ENCODE assay signal across 8 cellular contexts in the genomic region with DNA sequence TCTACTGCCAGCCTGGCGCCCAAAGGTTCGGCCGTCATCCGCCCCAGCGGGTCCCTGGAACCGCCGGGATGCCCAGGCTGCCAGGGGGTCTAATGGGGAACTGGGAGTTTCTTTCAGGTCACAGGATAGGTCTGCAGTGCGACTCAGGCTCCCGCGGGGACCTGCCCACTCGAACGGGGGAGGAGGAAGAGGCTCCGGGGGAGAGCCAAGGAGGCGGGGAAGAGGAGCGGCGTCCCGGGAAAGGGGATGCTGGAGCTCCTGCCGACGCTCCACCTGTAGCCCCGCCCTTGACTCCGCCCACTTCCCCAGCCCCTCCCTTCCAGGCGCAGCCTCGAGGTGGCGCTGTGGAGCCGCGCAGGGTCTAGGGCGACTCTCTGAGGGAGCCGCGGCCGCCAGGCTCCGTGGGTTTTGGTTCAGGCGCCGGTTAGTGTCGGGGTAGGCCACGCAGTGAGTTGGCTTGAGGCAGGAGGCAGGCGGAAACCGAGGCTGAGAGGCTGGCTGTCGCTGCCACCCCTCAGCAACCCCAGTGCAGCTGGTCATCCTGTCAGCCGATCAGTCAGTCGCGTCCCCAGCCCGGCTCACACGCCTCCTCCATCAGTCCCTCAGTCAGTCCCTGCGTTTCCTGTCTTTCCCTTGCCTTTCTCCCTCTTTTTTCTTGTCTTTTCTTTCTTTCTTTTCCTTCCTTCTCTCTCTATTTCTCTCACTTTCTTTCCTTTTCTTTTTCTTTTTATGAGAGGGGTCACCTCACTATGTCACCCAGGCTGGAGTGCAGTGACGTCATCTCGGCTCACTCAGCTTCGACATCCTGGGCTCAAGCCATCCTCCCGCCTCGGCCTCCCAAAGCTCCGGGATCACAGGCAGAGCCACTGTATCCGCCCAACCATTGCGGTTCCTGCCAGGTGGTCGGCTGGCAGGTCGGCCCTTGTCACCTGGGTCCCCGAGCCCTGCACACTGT. TPM values are rescaled to one million over a fixed set of nuclear protein-coding genes. Genes with fewer than 3 reads are reported as not detected.
DNase-seq lines count a peak whose midpoint lies in the region; ATAC-seq, FAIRE-seq and TF ChIP-seq lines count a peak whose summit lies in the region.

No MANE protein-coding gene starts in this region.

- DNase-seq in GDM1 (lab: John Stamatoyannopoulos, UW) (peak; percentile 54), NCI-H2196 (lab: John Stamatoyannopoulos, UW; ENCODE audit: unreplicated experiment) (peak; percentile 76), keratinocyte (ENCODE audit: low read depth, low spot score) (no peak)
- DNase-seq in central memory CD4-positive, alpha-beta T cell, result peak; percentile 84
- DNase-seq in stimulated activated CD4-positive, alpha-beta T cell treated with anti-CD3 and anti-CD28 coated beads, Interleukin-15, amount 100 ng/mL, for 1 hour (ENCODE audit: low read depth in 1 of 2, low spot score in 1 of 2), result peak; percentile 80 to 85

- dilution Hi-C loops in keratinocyte (cut with MboI; ENCODE audit: extremely low pct_ligation_motif_present, low sequenced_read_pairs), result no loop called here

- ATAC-seq in HG02870 (IDR thresholded peaks at IDR 0.05; ENCODE audit: unreplicated experiment), result peak; percentile 47
- peak; percentile 83 to 89 for ATAC-seq in activated CD4-positive, CD25-positive, alpha-beta regulatory T cell treated with anti-CD3 and anti-CD28 coated beads, Interleukin-2, amount 50 U/mL, for 24 hours
- no peak for ATAC-seq in GM18861 (IDR thresholded peaks at IDR 0.05; ENCODE audit: unreplicated experiment)

- H3K36me3 ChIP-seq in keratinocyte (ENCODE audit: control insufficient read depth in 2 of 2, extremely low read depth in 1 of 2, insufficient read depth in 2 of 2, low read length in 2 of 2), result no peaks in the 10 kb centered on the region

- peaks cover 11% of the 10 kb centered on the region for H3K4me1 ChIP-seq in keratinocyte (ENCODE audit: control insufficient read depth, extremely low read depth, insufficient read depth, low read length)

- TF ChIP-seq CTCF in keratinocyte (optimal IDR thresholded peaks at IDR 0.05 in 1 of 3, IDR thresholded peaks at IDR 0.05 in 1 of 3, conservative IDR thresholded peaks at IDR 0.05 in 1 of 3; ENCODE audit: extremely low read depth in 1 of 3, insufficient read depth in 2 of 3, low read length in 3 of 3), result peak; percentile 73 to 99 (median 94)

- peak overlapping the region; percentile 99 for H2AFZ ChIP-seq in keratinocyte (ENCODE audit: control insufficient read depth, low read length)

- FAIRE-seq in keratinocyte (lab: Jason Lieb, UNC), result peak; percentile 75

- no peaks in the 10 kb centered on the region for H4K20me1 ChIP-seq in keratinocyte (ENCODE audit: control insufficient read depth, extremely low read depth, insufficient read depth, low read length)

- H3K4me3 ChIP-seq in keratinocyte (ENCODE audit: control insufficient read depth in 2 of 3, extremely low read depth in 1 of 3, insufficient read depth in 2 of 3, low read depth in 1 of 3, low read length in 3 of 3), result peak overlapping the region; percentile 48 to 88 (median 78)

- no peaks in the 10 kb centered on the region for H3K9me1 ChIP-seq in keratinocyte (ENCODE audit: control insufficient read depth, extremely low read depth, insufficient read depth, low read length)

- peak overlapping the region; percentile 95 for H3K4me2 ChIP-seq in keratinocyte (ENCODE audit: control insufficient read depth, extremely low read depth, insufficient read depth, low read depth, low read length)

- H3K79me2 ChIP-seq in keratinocyte (ENCODE audit: control insufficient read depth, insufficient read depth, low read length), result no peaks in the 10 kb centered on the region

- no peaks in the 10 kb centered on the region for H3K27me3 ChIP-seq in keratinocyte (ENCODE audit: control insufficient read depth, extremely low read depth, insufficient read depth, low read length)

- H3K9me3 ChIP-seq in keratinocyte (ENCODE audit: control insufficient read depth, low read depth, low read length), result no peaks in the 10 kb centered on the region

- peak overlapping the region; percentile 69 for H3K9ac ChIP-seq in keratinocyte (ENCODE audit: control insufficient read depth, extremely low read depth, insufficient read depth, low read length)

- H3K27ac ChIP-seq in keratinocyte (ENCODE audit: control insufficient read depth, insufficient read depth, low read length), result peak overlapping the region; percentile 33

RNA-seq across cellular contexts. Expression of a gene that starts 26.4 kb away (rescaled TPM):
- polyA plus RNA-seq in keratinocyte, result 63.7 to 194 TPM (median 108 TPM) in 3 replicates
- polyA plus RNA-seq in keratinocyte (2011; ENCODE audit: low read depth), result 30.9 TPM
- polyA plus RNA-seq in keratinocyte (2011; cell fraction: cytosol; rRNA removed), result 138 and 189 TPM in 2 replicates
- 70.1 and 75.6 TPM in 2 replicates for polyA plus RNA-seq in keratinocyte (2011; cell fraction: nucleus; rRNA removed)
- polyA plus RNA-seq in keratinocyte (2012; ENCODE audit: low replicate concordance), result 90.5 and 148 TPM in 2 replicates
- 48.3 to 130 TPM (median 66.6 TPM) in 3 replicates for polyA minus RNA-seq in keratinocyte
- 80.0 TPM for polyA minus RNA-seq in keratinocyte (2011; cell fraction: cytosol; rRNA and poly(A)+ RNA removed)
- 13.3 and 30.2 TPM in 2 replicates for polyA minus RNA-seq in keratinocyte (2011; cell fraction: nucleus; rRNA and poly(A)+ RNA removed)
